Comparison of ENCODE assay signal across 16 cellular contexts in the genomic region with DNA sequence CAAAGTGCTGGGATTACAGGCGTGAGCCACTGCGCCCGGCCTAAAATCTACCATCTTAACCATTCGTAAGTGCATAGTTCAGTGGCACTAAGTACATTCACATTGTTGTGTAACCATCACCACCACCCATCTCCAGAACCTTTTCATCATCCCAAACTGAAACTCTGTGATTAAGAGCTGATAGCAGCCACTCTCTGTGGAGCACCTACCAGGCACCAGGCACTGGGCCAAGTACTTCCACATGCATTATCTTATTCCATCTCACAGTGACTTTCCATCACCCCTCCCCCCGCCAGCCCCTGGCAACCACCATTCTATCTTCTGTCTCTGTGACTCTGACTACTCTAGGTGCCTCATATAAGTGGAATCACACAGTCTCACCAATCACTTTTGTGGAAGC. TPM values are rescaled to one million over a fixed set of nuclear protein-coding genes. Genes with fewer than 3 reads are reported as not detected.
"Had no signal": no experiment of that assay in that cellular context is flagged by ENCODE, and none has a peak within 500 bp of the region (broad histone marks: within the 10 kb centered on the region; RNA-seq: fewer than 3 reads in every experiment).

No MANE protein-coding gene starts in this region.

- H3K36me3 ChIP-seq: adrenal gland, gastrocnemius medialis, left lung, sigmoid colon, transverse colon had no signal

- H3K4me3 Mint-ChIP-seq: activated CD4-positive, alpha-beta T cell treated with anti-CD3 and anti-CD28 coated beads, Interleukin-2, amount 10 ng/mL, durations not matched to agents 24 days and 14 days; activated naive CD4-positive, alpha-beta T cell treated with anti-CD3 and anti-CD28 coated beads, Interleukin-2, amount 10 ng/mL, durations not matched to agents 7 days and 5 days; naive thymus-derived CD8-positive, alpha-beta T cell; stimulated activated naive B cell treated with anti-CD40 and anti-IgM and Interleukin-4, amounts not matched to agents 10 μg/mL and 1 μg/mL and 100 μg/mL, for 72 hours; WTC11 had no signal

- H3K27ac ChIP-seq: adrenal gland, gastrocnemius medialis, heart right ventricle, left lung, sigmoid colon, transverse colon had no signal

- H3K4me1 Mint-ChIP-seq: activated CD4-positive, alpha-beta T cell treated with anti-CD3 and anti-CD28 coated beads, Interleukin-2, amount 10 ng/mL, durations not matched to agents 24 days and 14 days; activated naive CD4-positive, alpha-beta T cell treated with anti-CD3 and anti-CD28 coated beads, Interleukin-2, amount 10 ng/mL, durations not matched to agents 7 days and 5 days had no signal

- DNase-seq: activated CD4-positive, alpha-beta T cell treated with anti-CD3 and anti-CD28 coated beads, Interleukin-2, amount 10 ng/mL, durations not matched to agents 24 days and 14 days; activated CD8-positive, alpha-beta memory T cell treated with anti-CD3 and anti-CD28 coated beads for 24 hours; activated naive CD4-positive, alpha-beta T cell treated with anti-CD3 and anti-CD28 coated beads, Interleukin-2, amount 10 ng/mL, durations not matched to agents 7 days and 5 days; adrenal gland; central memory CD4-positive, alpha-beta T cell; effector memory CD4-positive, alpha-beta T cell; gastrocnemius medialis; heart right ventricle; left lung; mucosa of descending colon; sigmoid colon; stimulated activated CD4-positive, alpha-beta T cell treated with anti-CD3 and anti-CD28 coated beads, Interleukin-2, amount 100 ng/mL, for 24 hours; stimulated activated naive B cell treated with anti-CD40 and anti-IgM and Interleukin-4, amounts not matched to agents 10 μg/mL and 1 μg/mL and 100 μg/mL, for 72 hours; transverse colon had no signal

- H3K4me3 ChIP-seq: adrenal gland, gastrocnemius medialis, heart right ventricle, left lung, mucosa of descending colon, sigmoid colon, transverse colon had no signal

- H3K27ac Mint-ChIP-seq: activated CD4-positive, alpha-beta T cell treated with anti-CD3 and anti-CD28 coated beads, Interleukin-2, amount 10 ng/mL, durations not matched to agents 24 days and 14 days; activated naive CD4-positive, alpha-beta T cell treated with anti-CD3 and anti-CD28 coated beads, Interleukin-2, amount 10 ng/mL, durations not matched to agents 7 days and 5 days; naive thymus-derived CD8-positive, alpha-beta T cell; stimulated activated naive B cell treated with anti-CD40 and anti-IgM and Interleukin-4, amounts not matched to agents 10 μg/mL and 1 μg/mL and 100 μg/mL, for 72 hours; WTC11 had no signal

- H3K9me3 Mint-ChIP-seq: activated CD4-positive, alpha-beta T cell treated with anti-CD3 and anti-CD28 coated beads, Interleukin-2, amount 10 ng/mL, durations not matched to agents 24 days and 14 days; activated naive CD4-positive, alpha-beta T cell treated with anti-CD3 and anti-CD28 coated beads, Interleukin-2, amount 10 ng/mL, durations not matched to agents 7 days and 5 days; stimulated activated naive B cell treated with anti-CD40 and anti-IgM and Interleukin-4, amounts not matched to agents 10 μg/mL and 1 μg/mL and 100 μg/mL, for 72 hours; WTC11 had no signal

- ATAC-seq: gastrocnemius medialis; heart right ventricle; left lung; mucosa of descending colon; naive thymus-derived CD8-positive, alpha-beta T cell; stimulated activated naive B cell treated with anti-CD40 and anti-IgM and Interleukin-4, amounts not matched to agents 10 μg/mL and 1 μg/mL and 100 μg/mL, for 72 hours; WTC11 had no signal

- H3K36me3 Mint-ChIP-seq: activated naive CD4-positive, alpha-beta T cell treated with anti-CD3 and anti-CD28 coated beads, Interleukin-2, amount 10 ng/mL, durations not matched to agents 7 days and 5 days; naive thymus-derived CD8-positive, alpha-beta T cell; stimulated activated naive B cell treated with anti-CD40 and anti-IgM and Interleukin-4, amounts not matched to agents 10 μg/mL and 1 μg/mL and 100 μg/mL, for 72 hours; WTC11 had no signal

- H3K9me3 ChIP-seq: adrenal gland, gastrocnemius medialis, heart right ventricle, left lung, mucosa of descending colon, sigmoid colon, transverse colon had no signal

RNA-seq across cellular contexts. Expression of a gene that starts 2.3 kb away (rescaled TPM):
- total RNA-seq: activated CD4-positive, alpha-beta T cell treated with anti-CD3 and anti-CD28 coated beads, Interleukin-2, amount 10 ng/mL, durations not matched to agents 24 days and 14 days; naive thymus-derived CD8-positive, alpha-beta T cell had no signal
- polyA plus RNA-seq: naive thymus-derived CD8-positive, alpha-beta T cell had no signal
